8 cellular contexts compared by ENCODE assay signal in the genomic region with DNA sequence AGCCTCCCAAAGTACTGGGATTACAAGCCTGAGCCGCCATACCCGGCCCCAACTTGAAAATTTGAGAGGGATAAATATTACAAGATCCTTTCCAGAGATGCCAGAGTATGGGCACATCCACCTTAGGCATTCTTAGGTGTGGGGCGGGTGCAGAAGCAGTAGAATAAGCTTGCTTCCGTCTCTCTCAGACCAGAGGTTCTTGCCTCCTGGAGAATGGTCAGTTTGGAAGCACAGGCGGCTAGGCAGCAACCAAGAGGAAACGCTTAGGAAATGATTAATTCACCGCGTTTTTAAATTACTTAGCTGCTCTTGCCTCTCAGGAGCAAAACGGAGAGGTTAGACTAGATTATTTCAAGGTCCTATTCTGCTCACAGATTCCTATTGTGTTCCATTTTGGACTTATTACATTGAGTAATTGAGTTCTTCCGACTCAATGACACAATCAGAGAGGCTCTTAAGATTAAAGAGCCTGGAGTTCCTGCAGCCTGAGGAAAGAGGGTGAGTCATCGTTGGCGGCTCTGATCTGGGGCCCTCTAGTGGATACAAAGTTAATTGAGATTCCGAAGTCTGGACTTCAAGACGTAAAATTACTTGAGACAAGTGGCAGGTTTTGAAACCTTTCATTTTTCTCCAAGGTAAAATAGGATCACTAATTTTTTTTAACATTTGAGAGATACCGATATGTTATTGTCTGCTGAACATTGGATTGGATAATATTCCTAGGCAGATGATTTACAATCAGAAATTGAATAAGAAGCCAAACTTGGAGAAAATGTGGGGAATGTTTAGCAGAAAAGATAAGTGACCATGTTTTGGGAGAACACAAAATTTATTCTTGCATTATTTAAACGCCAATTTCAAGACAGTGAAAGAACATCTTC. TPM values are rescaled to one million over a fixed set of nuclear protein-coding genes. Genes with fewer than 3 reads are reported as not detected.
A peak's percentile ranks its signal among the peaks of the same experiment; 100 is the strongest.
DNase-seq lines count a peak whose midpoint lies in the region; ATAC-seq and TF ChIP-seq lines count a peak whose summit lies in the region.

No MANE protein-coding gene starts in this region.

- DNase-seq in DMS79 treated with DMSO at 0.1 percent for 48 hours (lab: John Stamatoyannopoulos, UW) (peak; percentile 68), NCI-H526 (lab: John Stamatoyannopoulos, UW) (peak; percentile 19 to 64), lung (ENCODE audit: low spot score) (peak; percentile 72)
- peak; percentile 52 for DNase-seq in activated CD4-positive, alpha-beta T cell treated with anti-CD3 and anti-CD28 coated beads, Interleukin-2, amount 50 U/mL, for 1 hour
- DNase-seq in effector CD8-positive, alpha-beta T cell (lab: John Stamatoyannopoulos, UW): peak; percentile 30
- peak; percentile 22 to 41 (median 31) for DNase-seq in stimulated activated CD4-positive, alpha-beta T cell treated with anti-CD3 and anti-CD28 coated beads, TNF-alpha, amount 100 ng/mL, for 24 hours (ENCODE audit: low read depth in 3 of 3)

- no peaks in the 10 kb centered on the region for H3K36me3 ChIP-seq in lung (ENCODE audit: control insufficient read depth in 2 of 2, insufficient read depth in 2 of 2, low read length in 2 of 2)

- no peaks in the 10 kb centered on the region for H3K27me3 ChIP-seq in lung (ENCODE audit: control insufficient read depth, insufficient read depth)

- TF ChIP-seq CTCF in lung (IDR thresholded peaks at IDR 0.05; ENCODE audit: control extremely low read depth, extremely low read depth): peak; percentile 48

- peak; percentile 69 for ATAC-seq in HG02798 (IDR thresholded peaks at IDR 0.05; ENCODE audit: poor library complexity, unreplicated experiment)
- peak; percentile 88 for ATAC-seq in lung (ENCODE audit: insufficient read depth, low FRiP score)
- no peak for ATAC-seq in GM21390 (IDR thresholded peaks at IDR 0.05; ENCODE audit: unreplicated experiment)

- H3K27ac ChIP-seq in lung (ENCODE audit: low read depth in 1 of 2, low read length in 1 of 2): peak overlapping the region in 1 of 2 donors; percentile 70

- H3K4me3 ChIP-seq in lung: no peak overlapping the region

- WGBS in lung, 2 donors: 15 to 17% methylated on average over 16 of the region's 16 CpGs

- no peaks in the 10 kb centered on the region for H3K9me3 ChIP-seq in lung (ENCODE audit: control insufficient read depth in 2 of 2, insufficient read depth in 1 of 2, low read length in 1 of 2)

- H3K4me1 ChIP-seq in lung (ENCODE audit: control insufficient read depth in 2 of 2, insufficient read depth in 2 of 2, low read length in 2 of 2): no peaks in the 10 kb centered on the region

RNA-seq across cellular contexts. Expression of a gene that starts 5.8 kb away (rescaled TPM):
- total RNA-seq in lung: not detected
- not detected for polyA plus RNA-seq in lung
